Comparison of ENCODE assay signal across 1 cellular context in genomic region chr4:112840619-112841018, GRCh38.
TF ChIP-seq lines count a peak whose summit lies in the region.

No MANE protein-coding gene starts in this region.

TF ChIP-seq in K562, 482 proteins besides CTCF, POLR2A, EP300 and RAD21:
- peak; percentile 64 for TF ChIP-seq RBM25 (IDR thresholded peaks at IDR 0.05; ENCODE audit: low read depth, low read length, severe bottlenecking)
- TF ChIP-seq MEF2A (IDR thresholded peaks at IDR 0.05; ENCODE audit: control insufficient read depth, low read depth, low read length): no peak
- TF ChIP-seq RBBP5 (IDR thresholded peaks at IDR 0.05; ENCODE audit: borderline replicate concordance, insufficient read depth, low read length, poor library complexity, severe bottlenecking): no peak
- no peak for TF ChIP-seq ZNF449 (CRISPR knock-in tag; IDR thresholded peaks at IDR 0.05)
- no peak for TF ChIP-seq CSDE1 (IDR thresholded peaks at IDR 0.05)
